In genomic region chr3:40456940-40457823, GRCh38 we compare ENCODE assay signal across 8 cellular contexts. TPM values are rescaled to one million over a fixed set of nuclear protein-coding genes. Genes with fewer than 3 reads are reported as not detected.
A peak's percentile ranks its signal among the peaks of the same experiment; 100 is the strongest.
DNase-seq lines count a peak whose midpoint lies in the region; ATAC-seq and TF ChIP-seq lines count a peak whose summit lies in the region.

TSS of gene RPL14 (plus strand) at chr3:40457339. CDS start at chr3:40457472, 133 bp downstream.

- peak; percentile 54 to 95 (median 93) for DNase-seq in C1 segment of cervical spinal cord (lab: John Stamatoyannopoulos, UW)
- peak; percentile 95 for DNase-seq in NCI-H82 (lab: John Stamatoyannopoulos, UW)
- DNase-seq in activated CD4-positive, alpha-beta memory T cell treated with anti-CD3 and anti-CD28 coated beads for 36 hours, result peak; percentile 97
- peak; percentile 93 to 97 (median 96) for DNase-seq in dorsolateral prefrontal cortex
- DNase-seq in stimulated activated CD4-positive, alpha-beta T cell treated with anti-CD3 and anti-CD28 coated beads, Interleukin-4, amount 100 ng/mL, for 24 hours, result peak; percentile 97

- peaks cover 1% of the 10 kb centered on the region for H3K27me3 Mint-ChIP-seq in activated CD4-positive, alpha-beta memory T cell treated with anti-CD3 and anti-CD28 coated beads for 36 hours

- peak within 1 kb of the TSS; percentile 86 for H3K27ac Mint-ChIP-seq in activated CD4-positive, alpha-beta memory T cell treated with anti-CD3 and anti-CD28 coated beads for 36 hours

- H3K9me3 ChIP-seq in liver (ENCODE audit: control insufficient read depth in 4 of 4, low read length in 3 of 4), result no peaks in the 10 kb centered on the region

- H3K36me3 Mint-ChIP-seq in activated CD4-positive, alpha-beta memory T cell treated with anti-CD3 and anti-CD28 coated beads for 36 hours, result peaks cover 43% of the 10 kb centered on the region

- peak within 1 kb of the TSS; percentile 43 to 96 (median 88) for H3K27ac ChIP-seq in dorsolateral prefrontal cortex
- H3K27ac ChIP-seq in liver (ENCODE audit: low read depth in 1 of 2, low read length in 2 of 2), result peak within 1 kb of the TSS; percentile 88 to 95

- peak within 1 kb of the TSS; percentile 77 for H3K4me3 Mint-ChIP-seq in activated CD4-positive, alpha-beta memory T cell treated with anti-CD3 and anti-CD28 coated beads for 36 hours

- H3K27me3 ChIP-seq in dorsolateral prefrontal cortex, result no peaks in the 10 kb centered on the region
- no peaks in the 10 kb centered on the region for H3K27me3 ChIP-seq in liver (ENCODE audit: control insufficient read depth in 4 of 4, insufficient read depth in 4 of 4, low read length in 3 of 4)

- no peaks in the 10 kb centered on the region for H3K9me3 Mint-ChIP-seq in activated CD4-positive, alpha-beta memory T cell treated with anti-CD3 and anti-CD28 coated beads for 36 hours

- POLR2A ChIA-PET in activated CD4-positive, alpha-beta memory T cell treated with anti-CD3 and anti-CD28 coated beads for 36 hours (lab: Charles Lee), result interaction anchor here (0.6 to 1.5 kb wide), 10 partner anchors 8 to 741 kb away, joined by 3 to 6 read pairs (median 3); partner anchors contain the start of genes CTNNB1, ZNF620 and ZNF621

- intact Hi-C loops in activated CD4-positive, alpha-beta memory T cell treated with anti-CD3 and anti-CD28 coated beads for 36 hours (cut with micrococcal nuclease), result loop anchor here (1.0 to 10.0 kb wide), 4 partner anchors 20 to 1558 kb away; partner anchors contain the start of genes EIF1B and ZNF619
- intact Hi-C loops in dorsolateral prefrontal cortex (cut with DNase I), result loop anchor here (1.0 to 10.0 kb wide), 7 partner anchors 20 to 1508 kb away; partner anchors contain the start of genes ULK4 (in 2 of the 2), ZNF619 (in 2 of the 2), ZNF620 (in 1 of the 2) and ZNF621 (in 1 of the 2)

- peak within 1 kb of the TSS; percentile 87 to 95 for H3K9ac ChIP-seq in liver (ENCODE audit: low read depth in 1 of 2, low read length in 2 of 2)

- under 1% methylated on average over 79 of the region's 79 CpGs for WGBS in liver

- peaks cover 2 to 30% (median 29%) of the 10 kb centered on the region in 4 donors for H3K36me3 ChIP-seq in liver (ENCODE audit: control insufficient read depth in 4 of 4, insufficient read depth in 3 of 4, low read depth in 1 of 4, low read length in 3 of 4)

- H3K4me1 Mint-ChIP-seq in activated CD4-positive, alpha-beta memory T cell treated with anti-CD3 and anti-CD28 coated beads for 36 hours (ENCODE audit: low read depth), result peaks cover 54% of the 10 kb centered on the region

- CTCF ChIA-PET in activated CD4-positive, alpha-beta memory T cell treated with anti-CD3 and anti-CD28 coated beads for 36 hours (lab: Charles Lee), result interaction anchor here (1.4 to 2.1 kb wide), 2 partner anchors 20 to 148 kb away, joined by 5 read pairs; partner anchors contain the start of gene ZNF619

- H3K4me1 ChIP-seq in liver (ENCODE audit: control insufficient read depth in 4 of 4, insufficient read depth in 4 of 4, low read length in 3 of 4), result peaks cover 0 to 34% (median 20%) of the 10 kb centered on the region in 4 donors

- peak; percentile 61 for ATAC-seq in GM19372 (IDR thresholded peaks at IDR 0.05; ENCODE audit: low read depth, unreplicated experiment)
- peak; percentile 31 for ATAC-seq in HG03558 (IDR thresholded peaks at IDR 0.05; ENCODE audit: extremely low read depth, unreplicated experiment)

- no peak for TF ChIP-seq RAD21 in liver (IDR thresholded peaks at IDR 0.05)

- TF ChIP-seq CTCF in dorsolateral prefrontal cortex (IDR thresholded peaks at IDR 0.05 in 54 of 56, conservative IDR thresholded peaks at IDR 0.05 in 2 of 56; ENCODE audit: low read depth in 1 of 56, partially characterized antibody in 56 of 56) (peak in 25 of 56 donors; percentile 3 to 54 (median 24)), liver (IDR thresholded peaks at IDR 0.05; ENCODE audit: low read depth, low read length, missing input control) (no peak)

- H3K4me3 ChIP-seq in dorsolateral prefrontal cortex (peak within 1 kb of the TSS; percentile 73 to 100 (median 95)), liver (ENCODE audit: low read depth in 1 of 3, low read length in 3 of 3) (peak within 1 kb of the TSS; percentile 83 to 95 (median 93))

TF ChIP-seq in liver, 16 proteins besides CTCF, POLR2A, EP300 and RAD21:
- TF ChIP-seq HNF4A (conservative IDR thresholded peaks at IDR 0.05), result no peak
- no peak for TF ChIP-seq JUND (IDR thresholded peaks at IDR 0.05)
- TF ChIP-seq EGR1 (IDR thresholded peaks at IDR 0.05; ENCODE audit: low read depth in 2 of 2), result peak in 1 of 2 donors; percentile 37
- TF ChIP-seq ZBTB33 (IDR thresholded peaks at IDR 0.05), result peak; percentile 65
- TF ChIP-seq MAX (IDR thresholded peaks at IDR 0.05), result peak; percentile 88
- TF ChIP-seq FOXA2 (IDR thresholded peaks at IDR 0.05), result no peak
- no peak for TF ChIP-seq RXRA (IDR thresholded peaks at IDR 0.05)
- TF ChIP-seq FOXA1 (IDR thresholded peaks at IDR 0.05), result no peak
- peak; percentile 99 for TF ChIP-seq YY1 (IDR thresholded peaks at IDR 0.05)
- TF ChIP-seq TAF1 (conservative IDR thresholded peaks at IDR 0.05), result peak; percentile 41
- TF ChIP-seq SP1 (IDR thresholded peaks at IDR 0.05), result peak; percentile 59
- TF ChIP-seq NR2F2 (IDR thresholded peaks at IDR 0.05), result no peak
- TF ChIP-seq HNF4G (IDR thresholded peaks at IDR 0.05), result no peak
- TF ChIP-seq ATF3 (IDR thresholded peaks at IDR 0.05), result no peak
- peak in 1 of 2 donors; percentile 67 for TF ChIP-seq GABPA (IDR thresholded peaks at IDR 0.05 in 1 of 2, conservative IDR thresholded peaks at IDR 0.05 in 1 of 2)
- TF ChIP-seq REST (IDR thresholded peaks at IDR 0.05), result peak; percentile 73

RNA-seq across cellular contexts. Expression of gene RPL14, which starts in this region (rescaled TPM):
- total RNA-seq in activated CD4-positive, alpha-beta memory T cell treated with anti-CD3 and anti-CD28 coated beads for 36 hours, result 1,000 to 10,000 TPM; 2,924 to 2,949 TPM
- total RNA-seq in dorsolateral prefrontal cortex (1,000 to 10,000 TPM in 1 of 120 experiments, 100 to 1,000 TPM in 119; 420 to 1,036 (median 621) TPM), liver (100 to 1,000 TPM in 1 of 2 donors, 10 to 100 TPM in 1; 82.6 to 169 TPM)
- 100 to 1,000 TPM; 201 to 383 TPM for polyA plus RNA-seq in liver

Comparison
In these comparisons a context has a peak if more than half of its experiments do, and no peak if none do; other contexts are left out.
1. Peak in every context shown above with its lines: DNase-seq, ATAC-seq, H3K4me3 ChIP-seq and H3K27ac ChIP-seq.